In genomic region chr4:64617813-64618212, GRCh38 we compare ENCODE assay signal across 13 cellular contexts.
DNase-seq lines count a peak whose midpoint lies in the region; ATAC-seq, FAIRE-seq and TF ChIP-seq lines count a peak whose summit lies in the region.
"Had no signal": no experiment of that assay in that cellular context is flagged by ENCODE, and none has a peak within 500 bp of the region (broad histone marks: within the 10 kb centered on the region; RNA-seq: fewer than 3 reads in every experiment).

No MANE protein-coding gene starts in this region.

- H3K27ac ChIP-seq in RWPE1 = no peak overlapping the region
- H3K27ac ChIP-seq: gastroesophageal sphincter had no signal

- CTCF ChIA-PET in RWPE1 (lab: Yijun Ruan, JAX) = interaction anchor here (0.6 to 0.8 kb wide), 2 partner anchors 19 to 1111 kb away, joined by 4 read pairs; no protein-coding TSS in a partner anchor

- peak; percentile 35; the same call in 1 of the 2 replicates for TF ChIP-seq CTCF in RWPE1 (conservative IDR thresholded peaks at IDR 0.05; ENCODE audit: low read depth)

- DNase-seq in COLO829 (ENCODE audit: low spot score) (peak; percentile 49), HT-29 (ENCODE audit: low spot score) (peak; percentile 34), RWPE1 (ENCODE audit: low spot score) (peak; percentile 26), iPS-NIHi11 (ENCODE audit: low spot score) (peak; percentile 11), mucosa of gallbladder (ENCODE audit: low spot score) (no peak), GM19239 (ENCODE audit: insufficient read length, low spot score) (no peak)
- no peak for DNase-seq in activated T-cell treated with anti-CD3 and anti-CD28 coated beads, Interleukin-2, amount 50 U/mL, for 1 hour
- DNase-seq: central memory CD4-positive, alpha-beta T cell; stimulated activated CD4-positive, alpha-beta T cell treated with anti-CD3 and anti-CD28 coated beads, Interleukin-12 subunit alpha, Interleukin-12 subunit beta, amount 100 ng/mL, for 4 hours; stimulated activated naive CD4-positive, alpha-beta T cell had no signal

- no peak for FAIRE-seq in GM19239 (lab: Jason Lieb, UNC)

- no peak for ATAC-seq in HG03139 (IDR thresholded peaks at IDR 0.05; ENCODE audit: unreplicated experiment)
- ATAC-seq: gastroesophageal sphincter, Right ventricle myocardium inferior had no signal

- POLR2A ChIA-PET in RWPE1 (lab: Yijun Ruan, JAX; ENCODE audit: low non-redundant PET) = no interaction called here

Comparison
In these comparisons a context has a peak if more than half of its experiments do, and no peak if none do; other contexts are left out.
1. DNase-seq: peak in COLO829 (single experiment), HT-29 (single experiment), RWPE1 (single experiment) and iPS-NIHi11 (single experiment); none in mucosa of gallbladder (single experiment), GM19239 (single experiment) and activated T-cell treated with anti-CD3 and anti-CD28 coated beads, Interleukin-2, amount 50 U/mL, for 1 hour (single experiment).